In the genomic region with DNA sequence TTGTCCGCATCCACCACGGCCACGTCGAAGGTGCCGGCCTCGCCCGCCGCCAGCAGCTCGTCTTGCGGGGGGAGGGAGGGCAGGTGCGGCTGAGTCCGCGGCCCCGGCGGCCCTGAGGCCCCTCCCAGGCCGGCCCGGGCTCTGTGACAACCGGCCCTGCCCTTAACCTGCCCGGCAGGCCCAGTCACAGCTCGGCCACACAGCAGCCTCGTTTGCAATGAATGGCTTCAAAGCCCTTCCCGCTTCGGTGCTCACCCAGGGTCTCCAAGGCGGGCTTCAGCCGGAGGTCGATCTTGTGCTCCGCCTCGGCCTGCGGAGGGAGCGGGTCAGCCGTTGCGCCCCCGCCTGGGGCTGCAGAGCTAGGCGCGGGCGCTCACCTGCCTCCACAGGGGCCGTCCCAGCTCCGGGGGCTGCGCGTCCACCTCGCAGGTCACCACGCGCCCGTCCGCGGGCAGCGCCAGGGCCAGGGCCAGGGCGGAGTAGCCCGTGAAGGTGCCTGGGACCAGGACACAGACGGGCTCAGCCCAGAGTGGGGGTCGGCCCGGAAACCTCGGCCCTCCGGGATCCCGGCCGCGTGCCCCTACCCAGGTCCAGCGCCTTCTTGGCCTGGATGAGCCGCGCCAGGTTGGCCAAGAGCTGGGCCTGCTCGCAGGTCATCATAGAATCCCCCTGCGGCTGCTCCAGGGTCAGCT, we compare ENCODE assay signal across 8 cellular contexts. TPM values are rescaled to one million over a fixed set of nuclear protein-coding genes. Genes with fewer than 3 reads are reported as not detected.
DNase-seq lines count a peak whose midpoint lies in the region; ATAC-seq and TF ChIP-seq lines count a peak whose summit lies in the region.

No MANE protein-coding gene starts in this region.

- WGBS in ovary, 3 donors, result 0 to 1% (median 1%) methylated on average over 39 to 62 of the region's 62 CpGs

- H3K27ac ChIP-seq in ovary, result peak overlapping the region; percentile 59 to 75

- POLR2A ChIA-PET in AG04449 (lab: Yijun Ruan, JAX), result interaction anchor here (1.0 to 1.2 kb wide), 6 partner anchors 10 to 166 kb away, joined by 3 to 6 read pairs (median 4); partner anchors contain the start of genes VDAC2 and ZNF503

- no peak for TF ChIP-seq EP300 in ovary (IDR thresholded peaks at IDR 0.05)

- no peak for DNase-seq in AG04449 (ENCODE audit: low read depth, low spot score)
- DNase-seq in activated CD8-positive, alpha-beta memory T cell treated with anti-CD3 and anti-CD28 coated beads, Interleukin-2, amount 10 ng/mL, durations not matched to agents 7 days and 5 days, result no peak
- DNase-seq in foreskin fibroblast, result no peak
- peak in 3 of 5 donors; percentile 38 to 72 (median 64) for DNase-seq in ovary
- no peak for DNase-seq in NOMO-1 treated with dmso at 0.1 percent for 144 hours (lab: John Stamatoyannopoulos, UW; ENCODE audit: unreplicated experiment)
- DNase-seq in NCI-H748 treated with DMSO at 0.1 percent for 48 hours (lab: John Stamatoyannopoulos, UW), result no peak

- peak overlapping the region; percentile 81 for H3K4me3 Mint-ChIP-seq in activated CD8-positive, alpha-beta memory T cell treated with anti-CD3 and anti-CD28 coated beads, Interleukin-2, amount 10 ng/mL, durations not matched to agents 7 days and 5 days

- H3K27ac Mint-ChIP-seq in activated CD8-positive, alpha-beta memory T cell treated with anti-CD3 and anti-CD28 coated beads, Interleukin-2, amount 10 ng/mL, durations not matched to agents 7 days and 5 days, result peak overlapping the region; percentile 92

- peak; percentile 4 for ATAC-seq in GM19324 (IDR thresholded peaks at IDR 0.05; ENCODE audit: low FRiP score, unreplicated experiment)
- ATAC-seq in HG03442 (IDR thresholded peaks at IDR 0.05; ENCODE audit: unreplicated experiment), result peak; percentile 2
- ATAC-seq in activated CD8-positive, alpha-beta memory T cell treated with anti-CD3 and anti-CD28 coated beads, Interleukin-2, amount 10 ng/mL, durations not matched to agents 7 days and 5 days, result peak; percentile 15

- TF ChIP-seq CTCF in AG04449 (IDR thresholded peaks at IDR 0.05; ENCODE audit: insufficient read depth, low read length, missing control alignments), result no peak
- no peak for TF ChIP-seq CTCF in foreskin fibroblast (IDR thresholded peaks at IDR 0.05; ENCODE audit: low read depth, low read length)
- peak in 1 of 3 donors; percentile 9 for TF ChIP-seq CTCF in ovary (IDR thresholded peaks at IDR 0.05)

- peaks cover 25% of the 10 kb centered on the region for H3K36me3 Mint-ChIP-seq in activated CD8-positive, alpha-beta memory T cell treated with anti-CD3 and anti-CD28 coated beads, Interleukin-2, amount 10 ng/mL, durations not matched to agents 7 days and 5 days

- no peak for TF ChIP-seq POLR2A in ovary (IDR thresholded peaks at IDR 0.05)

- CTCF ChIA-PET in AG04449 (lab: Yijun Ruan, JAX), result interaction anchor here (0.8 to 11.5 kb wide), 20 partner anchors 10 to 1045 kb away, joined by 3 to 302 read pairs (median 5); partner anchors contain the start of genes SAMD8 and VDAC2
- CTCF ChIA-PET in activated CD8-positive, alpha-beta memory T cell treated with anti-CD3 and anti-CD28 coated beads, Interleukin-2, amount 10 ng/mL, durations not matched to agents 7 days and 5 days (lab: Charles Lee), result interaction anchor here (0.8 to 5.5 kb wide), 20 partner anchors 11 to 991 kb away, joined by 3 to 126 read pairs (median 8); partner anchors contain the start of genes KAT6B, SAMD8 and VDAC2

- intact Hi-C loops in ovary (cut with DNase I), result loop anchor here (5.0 to 10.0 kb wide), 7 partner anchors 48 to 993 kb away; partner anchors contain the start of gene SAMD8 (in 3 of the 4)

- no peaks in the 10 kb centered on the region for H3K9me3 ChIP-seq in ovary

- peaks cover 1% of the 10 kb centered on the region for H3K4me1 ChIP-seq in ovary (ENCODE audit: insufficient read depth)

- no peaks in the 10 kb centered on the region for H3K9me3 Mint-ChIP-seq in activated CD8-positive, alpha-beta memory T cell treated with anti-CD3 and anti-CD28 coated beads, Interleukin-2, amount 10 ng/mL, durations not matched to agents 7 days and 5 days (ENCODE audit: low read depth)

- H3K4me1 Mint-ChIP-seq in activated CD8-positive, alpha-beta memory T cell treated with anti-CD3 and anti-CD28 coated beads, Interleukin-2, amount 10 ng/mL, durations not matched to agents 7 days and 5 days, result peaks cover 28% of the 10 kb centered on the region

- H3K4me3 ChIP-seq in AG04449 (ENCODE audit: low read depth, low read length), result peak overlapping the region; percentile 71
- peak overlapping the region; percentile 64 to 70 for H3K4me3 ChIP-seq in foreskin fibroblast (ENCODE audit: low read depth in 1 of 2, low read length in 2 of 2)
- peak overlapping the region; percentile 83 for H3K4me3 ChIP-seq in ovary

- no peaks in the 10 kb centered on the region for H3K27me3 Mint-ChIP-seq in activated CD8-positive, alpha-beta memory T cell treated with anti-CD3 and anti-CD28 coated beads, Interleukin-2, amount 10 ng/mL, durations not matched to agents 7 days and 5 days

- H3K36me3 ChIP-seq in ovary, result no peaks in the 10 kb centered on the region

- no peaks in the 10 kb centered on the region for H3K27me3 ChIP-seq in ovary

RNA-seq across cellular contexts. Expression of gene COMTD1, which starts 0.9 kb away (rescaled TPM):
- 10 to 100 TPM; 39.8 to 43.2 TPM for total RNA-seq in activated CD8-positive, alpha-beta memory T cell treated with anti-CD3 and anti-CD28 coated beads, Interleukin-2, amount 10 ng/mL, durations not matched to agents 7 days and 5 days
- total RNA-seq in ovary, result 10 to 100 TPM; 14.2 to 37.3 (median 18.4) TPM
- polyA plus RNA-seq in ovary, result 10 to 100 TPM in 1 of 2 donors, not detected in 1; 15.4 TPM

RNA-seq across cellular contexts. Expression of gene VDAC2, which starts 24.2 kb away (rescaled TPM):
- 100 to 1,000 TPM; 136 to 156 TPM for total RNA-seq in activated CD8-positive, alpha-beta memory T cell treated with anti-CD3 and anti-CD28 coated beads, Interleukin-2, amount 10 ng/mL, durations not matched to agents 7 days and 5 days
- 100 to 1,000 TPM; 106 to 170 (median 125) TPM for total RNA-seq in ovary
- polyA plus RNA-seq in ovary, result 100 to 1,000 TPM; 141 to 252 TPM

Comparison
In these comparisons a context has a peak if more than half of its experiments do, and no peak if none do; other contexts are left out.
1. DNase-seq: peak in ovary (3 of 5); none in AG04449 (single experiment), activated CD8-positive, alpha-beta memory T cell treated with anti-CD3 and anti-CD28 coated beads, Interleukin-2, amount 10 ng/mL, durations not matched to agents 7 days and 5 days (single experiment), foreskin fibroblast (0 of 2), NOMO-1 treated with dmso at 0.1 percent for 144 hours (single experiment) and NCI-H748 treated with DMSO at 0.1 percent for 48 hours (single experiment).
2. Peak in every context shown above with its lines, with median percentiles within 50 percentile points of each other: H3K4me3 ChIP-seq and ATAC-seq.